Comparison of ENCODE assay signal across 11 cellular contexts in the genomic region with DNA sequence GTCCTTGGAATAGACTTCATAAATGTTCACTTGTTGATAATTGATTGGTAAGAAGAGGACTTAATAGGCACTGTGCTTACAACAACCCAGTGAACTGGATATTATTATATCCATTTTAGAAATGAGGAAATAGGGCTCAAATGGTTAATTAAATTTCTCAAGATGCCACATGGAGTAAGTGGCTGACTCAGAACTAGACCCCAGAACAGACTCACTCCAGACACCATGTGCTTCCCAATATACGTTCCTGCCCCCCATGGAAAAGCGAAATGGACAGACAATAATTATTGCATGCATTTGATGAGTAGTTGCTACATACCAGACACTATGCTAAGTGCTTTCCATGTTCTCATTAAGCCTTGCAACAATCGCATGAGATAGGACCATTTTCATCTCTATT. TPM values are rescaled to one million over a fixed set of nuclear protein-coding genes. Genes with fewer than 3 reads are reported as not detected.
DNase-seq lines count a peak whose midpoint lies in the region; ATAC-seq and TF ChIP-seq lines count a peak whose summit lies in the region.
"Had no signal": no experiment of that assay in that cellular context is flagged by ENCODE, and none has a peak within 500 bp of the region (broad histone marks: within the 10 kb centered on the region; RNA-seq: fewer than 3 reads in every experiment).

No MANE protein-coding gene starts in this region.

- no peaks in the 10 kb centered on the region for H3K36me3 ChIP-seq in vagina
- H3K36me3 ChIP-seq: brain microvascular endothelial cell, SJSA1 had no signal

- WGBS in right cardiac atrium: 56% methylated on average over 3 of the region's 3 CpGs

- no peaks in the 10 kb centered on the region for H3K9me3 ChIP-seq in right cardiac atrium (ENCODE audit: control insufficient read depth, low read length)
- no peaks in the 10 kb centered on the region for H3K9me3 ChIP-seq in vagina
- H3K9me3 ChIP-seq: SJSA1 had no signal

- no peaks in the 10 kb centered on the region for H3K27me3 ChIP-seq in right cardiac atrium (ENCODE audit: control insufficient read depth, insufficient read depth)
- H3K27me3 ChIP-seq in vagina: no peaks in the 10 kb centered on the region

- ATAC-seq in right cardiac atrium (no peak), left cardiac atrium (no peak), GM21423 (IDR thresholded peaks at IDR 0.05; ENCODE audit: unreplicated experiment) (no peak)
- ATAC-seq in activated naive CD8-positive, alpha-beta T cell treated with anti-CD3 and anti-CD28 coated beads, Interleukin-2, amount 50 U/mL, for 24 hours: no peak

- H3K36me3 Mint-ChIP-seq in activated naive CD8-positive, alpha-beta T cell treated with anti-CD3 and anti-CD28 coated beads, Interleukin-2, amount 50 U/mL, for 24 hours (ENCODE audit: low read depth): no peaks in the 10 kb centered on the region
- no peaks in the 10 kb centered on the region for H3K36me3 Mint-ChIP-seq in mesothelial cell of epicardium

- no peaks in the 10 kb centered on the region for H3K9me3 Mint-ChIP-seq in activated naive CD8-positive, alpha-beta T cell treated with anti-CD3 and anti-CD28 coated beads, Interleukin-2, amount 50 U/mL, for 24 hours
- no peaks in the 10 kb centered on the region for H3K9me3 Mint-ChIP-seq in mesothelial cell of epicardium

- H3K27ac ChIP-seq in right cardiac atrium (ENCODE audit: low read length) (no peak overlapping the region), vagina (no peak overlapping the region)
- H3K27ac ChIP-seq: brain microvascular endothelial cell, SJSA1 had no signal

- H3K27me3 Mint-ChIP-seq in activated naive CD8-positive, alpha-beta T cell treated with anti-CD3 and anti-CD28 coated beads, Interleukin-2, amount 50 U/mL, for 24 hours: peaks cover 62% of the 10 kb centered on the region
- peaks cover 45% of the 10 kb centered on the region for H3K27me3 Mint-ChIP-seq in mesothelial cell of epicardium (ENCODE audit: low read depth)

- H3K27ac Mint-ChIP-seq in activated naive CD8-positive, alpha-beta T cell treated with anti-CD3 and anti-CD28 coated beads, Interleukin-2, amount 50 U/mL, for 24 hours: no peak overlapping the region
- no peak overlapping the region for H3K27ac Mint-ChIP-seq in mesothelial cell of epicardium

- H3K4me3 ChIP-seq in right cardiac atrium (ENCODE audit: low read length): peak overlapping the region; percentile 79
- peak overlapping the region; percentile 57 to 58 for H3K4me3 ChIP-seq in vagina

- peaks cover 5% of the 10 kb centered on the region for H3K4me1 Mint-ChIP-seq in activated naive CD8-positive, alpha-beta T cell treated with anti-CD3 and anti-CD28 coated beads, Interleukin-2, amount 50 U/mL, for 24 hours
- peaks cover 17% of the 10 kb centered on the region for H3K4me1 Mint-ChIP-seq in mesothelial cell of epicardium

- no peak for DNase-seq in right cardiac atrium
- DNase-seq in left cardiac atrium: no peak
- no peak for DNase-seq in activated naive CD8-positive, alpha-beta T cell treated with anti-CD3 and anti-CD28 coated beads, Interleukin-2, amount 50 U/mL, for 24 hours
- DNase-seq in mesothelial cell of epicardium (ENCODE audit: low spot score in 2 of 2, unreplicated experiment in 2 of 2): no peak
- DNase-seq in vagina (ENCODE audit: extremely low spot score in 2 of 2): no peak
- DNase-seq in AG20443 (ENCODE audit: low spot score): no peak
- DNase-seq in activated naive CD4-positive, alpha-beta T cell treated with anti-CD3 and anti-CD28 coated beads, Interleukin-2, amount 50 U/mL, for 16 hours: no peak
- DNase-seq: brain microvascular endothelial cell, KG1 had no signal

- TF ChIP-seq CTCF in mesothelial cell of epicardium (IDR thresholded peaks at IDR 0.05; ENCODE audit: unreplicated experiment): no peak
- no peak for TF ChIP-seq CTCF in vagina (IDR thresholded peaks at IDR 0.05)

- intact Hi-C loops in right cardiac atrium (cut with DNase I) (no loop called here), left cardiac atrium (cut with DNase I) (no loop called here), vagina (cut with DNase I) (loop anchor here (5.0 kb wide), 1 partner anchor 342 kb away; no protein-coding TSS in a partner anchor)

- H3K4me1 ChIP-seq in right cardiac atrium (ENCODE audit: control insufficient read depth, insufficient read depth, low read length): no peaks in the 10 kb centered on the region
- peaks cover 8% of the 10 kb centered on the region for H3K4me1 ChIP-seq in vagina

- H3K4me3 Mint-ChIP-seq in activated naive CD8-positive, alpha-beta T cell treated with anti-CD3 and anti-CD28 coated beads, Interleukin-2, amount 50 U/mL, for 24 hours: peak overlapping the region; percentile 56
- H3K4me3 Mint-ChIP-seq in mesothelial cell of epicardium: peak overlapping the region; percentile 80

- no peak for TF ChIP-seq POLR2A in vagina (IDR thresholded peaks at IDR 0.05)

RNA-seq across cellular contexts. Expression of gene ANKS1B, which starts 0.9 kb away (rescaled TPM):
- total RNA-seq in right cardiac atrium (1 to 10 TPM; 2.1 to 7.4 (median 3.4) TPM), left cardiac atrium (1 to 10 TPM; 3.1 TPM), mesothelial cell of epicardium (6.9 to 8.8 TPM (median 7.5 TPM) in 3 replicates), vagina (11.5 TPM)
- 0.43 TPM for polyA plus RNA-seq in right cardiac atrium
- total RNA-seq: SJSA1 had no signal
